In genomic region chr20:61253640-61254511, GRCh38 we compare ENCODE assay signal across 9 cellular contexts. TPM values are rescaled to one million over a fixed set of nuclear protein-coding genes. Genes with fewer than 3 reads are reported as not detected.
DNase-seq lines count a peak whose midpoint lies in the region; ATAC-seq and TF ChIP-seq lines count a peak whose summit lies in the region.
"Had no signal": no experiment of that assay in that cellular context is flagged by ENCODE, and none has a peak within 500 bp of the region (broad histone marks: within the 10 kb centered on the region; RNA-seq: fewer than 3 reads in every experiment).

No MANE protein-coding gene starts in this region.

- H3K27me3 ChIP-seq in IMR-90 (ENCODE audit: control insufficient read depth, insufficient read depth, low read length) (peaks cover 19% of the 10 kb centered on the region), endodermal cell (ENCODE audit: control insufficient read depth, insufficient read depth, low read length, poor library complexity, severe bottlenecking) (peaks cover 78% of the 10 kb centered on the region)

- H3K9me1 ChIP-seq in IMR-90 (ENCODE audit: insufficient read depth, low read length) = 0 out of 2 replicates have a peak, but pooled peaks cover 2% of the 10 kb centered on the region

- no peak overlapping the region for H3K27ac Mint-ChIP-seq in endodermal cell
- no peak overlapping the region for H3K27ac Mint-ChIP-seq in naive thymus-derived CD8-positive, alpha-beta T cell

- H3K9me3 Mint-ChIP-seq in endodermal cell = no peaks in the 10 kb centered on the region
- H3K9me3 Mint-ChIP-seq in naive thymus-derived CD8-positive, alpha-beta T cell = peaks cover 0 to 2% (median 0%) of the 10 kb centered on the region in 9 donors

- dilution Hi-C loops in IMR-90 (cut with HindIII; ENCODE audit: low sequenced_read_pairs, unreplicated experiment) = no loop called here

- TF ChIP-seq RAD21 in IMR-90 (IDR thresholded peaks at IDR 0.05; ENCODE audit: low read length) = no peak

- peaks cover 9% of the 10 kb centered on the region for H3K4me1 Mint-ChIP-seq in endodermal cell
- peaks cover 0 to 9% (median 5%) of the 10 kb centered on the region in 4 donors for H3K4me1 Mint-ChIP-seq in naive thymus-derived CD8-positive, alpha-beta T cell

- peak overlapping the region; percentile 48; the same call in 1 of the 2 replicates for H3K14ac ChIP-seq in IMR-90 (replicated peaks; ENCODE audit: low read depth, low read length)

- peaks cover 0 to 9% of the 10 kb centered on the region in 2 experiments; a peak in 1 of 4 replicates for H3K79me1 ChIP-seq in IMR-90 (ENCODE audit: low read depth in 1 of 2, low read length in 2 of 2)

- H2BK20ac ChIP-seq in IMR-90 (ENCODE audit: low read depth, low read length) = peak overlapping the region; percentile 42; the same call in 1 of the 2 replicates

- peak overlapping the region; percentile 76; the same call in 1 of the 2 replicates for H2BK120ac ChIP-seq in IMR-90 (ENCODE audit: low read depth, low read length)

- peak overlapping the region; percentile 87 for H2AFZ ChIP-seq in IMR-90 (replicated peaks; ENCODE audit: low read length, poor library complexity)

- no TSS peak for BruUV-seq in IMR-90 (replicated peaks; lab: Mats Ljungman, UMichigan)

- H3K4me3 Mint-ChIP-seq in endodermal cell = peak overlapping the region; percentile 64
- H3K4me3 Mint-ChIP-seq in naive thymus-derived CD8-positive, alpha-beta T cell = peak overlapping the region in 7 of 10 donors; percentile 29 to 66 (median 50)

- peak overlapping the region; percentile 79 for H2AK9ac ChIP-seq in IMR-90 (replicated peaks; ENCODE audit: low read depth, low read length, poor library complexity)

- in situ Hi-C loops in IMR-90 (cut with MboI; ENCODE audit: low sequenced_read_pairs) = loop anchor here (25.0 kb wide), 1 partner anchor 633 kb away; no protein-coding TSS in a partner anchor

- H3K9me3 ChIP-seq in IMR-90 (ENCODE audit: control insufficient read depth, insufficient read depth, low read length) (no peaks in the 10 kb centered on the region), endodermal cell (ENCODE audit: control insufficient read depth, low read length) (no peaks in the 10 kb centered on the region)

- H3K27ac ChIP-seq in IMR-90 (ENCODE audit: insufficient read depth, low read length) (peak overlapping the region; percentile 4; the same call in 1 of the 2 replicates), endodermal cell (ENCODE audit: low read depth, low read length) (no peak overlapping the region)

- intact Hi-C loops in IMR-90 (cut with micrococcal nuclease) = loop anchor here (10.0 kb wide), 1 partner anchor 1199 kb away; no protein-coding TSS in a partner anchor

- DNase-seq in AG09309 (ENCODE audit: low read depth) = no peak
- peak; percentile 27 for DNase-seq in IMR-90
- DNase-seq in endodermal cell = peak; percentile 80
- peak in 1 of 10 donors; percentile 50 for DNase-seq in naive thymus-derived CD8-positive, alpha-beta T cell
- DNase-seq in NCI-H187 (lab: John Stamatoyannopoulos, UW) = no peak
- DNase-seq in globus pallidus (ENCODE audit: low spot score) = no peak
- no peak for DNase-seq in ureter (ENCODE audit: low spot score)
- DNase-seq: NCI-H510A treated with DMSO at 0.1 percent for 48 hours had no signal

- H2AK5ac ChIP-seq in IMR-90 (ENCODE audit: low read depth, low read length) = peak overlapping the region; percentile 28; the same call in 1 of the 2 replicates

- H3K4ac ChIP-seq in IMR-90 (ENCODE audit: low read depth, low read length) = peak overlapping the region; percentile 82

- H3K4me3 ChIP-seq in AG09309 (ENCODE audit: control insufficient read depth, low read depth, low read length) (peak overlapping the region; percentile 54), IMR-90 (ENCODE audit: insufficient read depth, low read depth, low read length) (peak overlapping the region; percentile 55), endodermal cell (ENCODE audit: low read length) (peak overlapping the region; percentile 69)

- H3K4me2 ChIP-seq in IMR-90 (ENCODE audit: low read depth, low read length) = peak overlapping the region; percentile 88

- H3K36me3 Mint-ChIP-seq in endodermal cell (ENCODE audit: low read depth) = peaks cover 10% of the 10 kb centered on the region
- peaks cover 0 to 5% (median 0%) of the 10 kb centered on the region in 3 donors for H3K36me3 Mint-ChIP-seq in naive thymus-derived CD8-positive, alpha-beta T cell

- 3% methylated on average over 16 of the region's 62 CpGs; no CpG with 5 or more reads in 1 of the 2 experiments for WGBS in IMR-90 (ENCODE audit: extremely low coverage in 2 of 2, insufficient read length in 1 of 2), 2 experiments
- WGBS in endodermal cell (ENCODE audit: insufficient coverage in 1 of 2, insufficient read length in 1 of 2), 2 experiments = 5 to 8% methylated on average over 16 to 62 of the region's 62 CpGs

- H4K91ac ChIP-seq in IMR-90 (ENCODE audit: insufficient read depth, low read depth, low read length) = no peak overlapping the region; the same call in 1 of the 2 replicates

- H2BK15ac ChIP-seq in IMR-90 (ENCODE audit: low read depth, low read length) = peak overlapping the region; percentile 57; the same call in 1 of the 3 replicates

- CTCF ChIA-PET in IMR-90 (lab: Yijun Ruan, JAX) = interaction anchor here (1.0 to 1.5 kb wide), 3 partner anchors 9 to 1043 kb away, joined by 4 to 6 read pairs (median 5); no protein-coding TSS in a partner anchor

- TF ChIP-seq POLR2A in IMR-90 (IDR thresholded peaks at IDR 0.05; ENCODE audit: low read depth, low read length) = no peak

- no peak overlapping the region for H2BK5ac ChIP-seq in IMR-90 (ENCODE audit: low read depth, low read length, poor library complexity, severe bottlenecking)

- peak overlapping the region; percentile 28; the same call in 1 of the 2 replicates for H4K5ac ChIP-seq in IMR-90 (ENCODE audit: low read depth, low read length)

- H3K36me3 ChIP-seq in IMR-90 (ENCODE audit: control insufficient read depth, insufficient read depth, low read length) (no peaks in the 10 kb centered on the region; the same call in 1 of the 2 replicates), endodermal cell (ENCODE audit: control insufficient read depth, insufficient read depth, low read length) (no peaks in the 10 kb centered on the region)

- H4K20me1 ChIP-seq in IMR-90 (ENCODE audit: insufficient read depth, low read length) = no peaks in the 10 kb centered on the region

- peaks cover 6% of the 10 kb centered on the region; the same call in 1 of the 2 replicates for H3K4me1 ChIP-seq in IMR-90 (ENCODE audit: control insufficient read depth, insufficient read depth, low read length)
- no peaks in the 10 kb centered on the region for H3K4me1 ChIP-seq in endodermal cell (ENCODE audit: control insufficient read depth, insufficient read depth, low read length)

- peak overlapping the region; percentile 41 to 67; a peak in 3 of 4 replicates for H4K8ac ChIP-seq in IMR-90 (ENCODE audit: low read depth in 2 of 2, low read length in 2 of 2)

- TF ChIP-seq CTCF in AG09309 (IDR thresholded peaks at IDR 0.05; ENCODE audit: control insufficient read depth, insufficient read depth, low read depth, low read length, missing control alignments) (no peak), IMR-90 (conservative IDR thresholded peaks at IDR 0.05; ENCODE audit: low read depth, low read length) (no peak), endodermal cell (conservative IDR thresholded peaks at IDR 0.05) (no peak)

- H3K27me3 Mint-ChIP-seq in endodermal cell (ENCODE audit: insufficient read depth) = peaks cover 68% of the 10 kb centered on the region
- peaks cover 28 to 70% (median 47%) of the 10 kb centered on the region in 5 donors for H3K27me3 Mint-ChIP-seq in naive thymus-derived CD8-positive, alpha-beta T cell

- peak overlapping the region; percentile 34; the same call in 1 of the 2 replicates for H3K9ac ChIP-seq in IMR-90 (ENCODE audit: low read depth, low read length)
- H3K9ac ChIP-seq in endodermal cell (ENCODE audit: extremely low read depth, low read length, poor library complexity, severe bottlenecking) = no peak overlapping the region

- H3K56ac ChIP-seq in IMR-90 (ENCODE audit: extremely low read depth, insufficient read depth, low read length) = no peak overlapping the region

- H3K23ac ChIP-seq in IMR-90 (ENCODE audit: low read depth, low read length) = 0 out of 2 replicates have a peak overlapping the region, but pooled peaks have one; percentile 66

- ATAC-seq in IMR-90 (ENCODE audit: low read depth) (peak; percentile 44), HG02981 (IDR thresholded peaks at IDR 0.05; ENCODE audit: unreplicated experiment) (no peak)
- no peak for ATAC-seq in naive thymus-derived CD8-positive, alpha-beta T cell

- H3K18ac ChIP-seq in IMR-90 (ENCODE audit: low read depth, low read length) = no peak overlapping the region

- POLR2A ChIA-PET in IMR-90 (lab: Charles Lee; ENCODE audit: unreplicated experiment) = no interaction called here
- POLR2A ChIA-PET in naive thymus-derived CD8-positive, alpha-beta T cell (lab: Charles Lee) = no interaction called here

TF ChIP-seq in IMR-90, 13 proteins besides CTCF, POLR2A, EP300 and RAD21:
- TF ChIP-seq RFX5 (IDR thresholded peaks at IDR 0.05; ENCODE audit: low read depth, low read length) (no peak), BHLHE40 (IDR thresholded peaks at IDR 0.05; ENCODE audit: low read depth, low read length) (no peak), USF2 (IDR thresholded peaks at IDR 0.05; ENCODE audit: low read depth, low read length) (no peak), MAFK (IDR thresholded peaks at IDR 0.05; ENCODE audit: low read depth, low read length) (no peak), SMC3 (IDR thresholded peaks at IDR 0.05; ENCODE audit: low read depth, low read length) (no peak), MAZ (IDR thresholded peaks at IDR 0.05; ENCODE audit: borderline replicate concordance, low read depth, low read length) (no peak), FOS (IDR thresholded peaks at IDR 0.05; ENCODE audit: low read depth, low read length) (no peak), NFE2L2 (IDR thresholded peaks at IDR 0.05; ENCODE audit: low read depth, low read length) (no peak)
TF ChIP-seq in IMR-90: peak in this region for 0.

RNA-seq across cellular contexts. Expression of gene CDH4, which starts 1.8 kb away (rescaled TPM):
- total RNA-seq in IMR-90 (2012; rRNA removed) (1.6 and 2.2 TPM in 2 replicates), endodermal cell (1 to 10 TPM; 1.8 to 5.8 TPM), ureter (0.26 TPM)
- 3.5 and 3.7 TPM in 2 replicates for polyA plus RNA-seq in IMR-90 (2012; rRNA removed)
- 1.6 and 4.4 TPM in 2 replicates for polyA plus RNA-seq in IMR-90 (2012; cell fraction: cytosol; rRNA removed)
- 1.8 and 3.5 TPM in 2 replicates for polyA plus RNA-seq in IMR-90 (2012; cell fraction: nucleus; rRNA removed; ENCODE audit: low replicate concordance)
- polyA plus RNA-seq in endodermal cell (2013, experiment 1 of 2) = 13.5 TPM
- 14.2 TPM for polyA plus RNA-seq in endodermal cell (2013, experiment 2 of 2)
- total RNA-seq in naive thymus-derived CD8-positive, alpha-beta T cell = under 1 TPM; 0.19 to 0.44 TPM
- polyA plus RNA-seq in naive thymus-derived CD8-positive, alpha-beta T cell = under 1 TPM in 2 of 3 donors, not detected in 1; 0.07 to 0.10 TPM

Comparison
In these comparisons a context has a peak if more than half of its experiments do, and no peak if none do; other contexts are left out.
1. DNase-seq: peak in IMR-90 (single experiment) and endodermal cell (single experiment); none in AG09309 (single experiment), NCI-H187 (0 of 2), globus pallidus (single experiment) and ureter (single experiment).
2. Peak in every context shown above with its lines, with median percentiles within 50 percentile points of each other: H3K4me3 ChIP-seq.